ENCODE assay signal across 12 cellular contexts in the genomic region with DNA sequence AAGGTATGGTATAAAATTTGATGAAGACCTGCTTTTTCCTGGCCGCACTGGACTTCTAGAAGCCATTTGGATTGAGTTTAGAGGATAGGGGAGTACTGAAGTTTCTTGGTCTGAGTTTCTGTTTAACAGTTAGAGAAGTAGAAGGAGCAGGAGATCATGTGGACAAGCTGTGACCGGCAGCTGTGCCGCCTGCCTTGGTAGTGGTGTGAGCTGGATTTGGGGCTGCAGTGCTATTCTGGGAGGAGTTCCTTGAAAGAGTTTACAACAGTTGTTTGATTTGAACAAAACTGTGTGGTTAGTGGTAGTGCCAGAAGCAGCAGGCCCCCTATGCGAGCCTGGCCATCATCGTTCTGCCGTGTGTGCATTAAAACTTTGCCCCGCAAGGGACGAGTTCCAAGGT.
A peak's percentile ranks its signal among the peaks of the same experiment; 100 is the strongest.
DNase-seq lines count a peak whose midpoint lies in the region; ATAC-seq and TF ChIP-seq lines count a peak whose summit lies in the region.
"Had no signal": no experiment of that assay in that cellular context is flagged by ENCODE, and none has a peak within 500 bp of the region (broad histone marks: within the 10 kb centered on the region; RNA-seq: fewer than 3 reads in every experiment).

No MANE protein-coding gene starts in this region.

- CTCF ChIA-PET in IMR-90 (lab: Yijun Ruan, JAX), result interaction anchor here (0.6 kb wide), 1 partner anchor 368 kb away, joined by 6 read pairs; no protein-coding TSS in a partner anchor

- H3K9me1 ChIP-seq in IMR-90 (ENCODE audit: insufficient read depth, low read length), result 0 out of 2 replicates have a peak, but pooled peaks cover 4% of the 10 kb centered on the region

- no peak overlapping the region for H2BK120ac ChIP-seq in IMR-90 (ENCODE audit: low read depth, low read length)

- no peak overlapping the region for H2BK15ac ChIP-seq in IMR-90 (ENCODE audit: low read depth, low read length)

- in situ Hi-C loops in IMR-90 (cut with MboI; ENCODE audit: low sequenced_read_pairs), result no loop called here

- H4K91ac ChIP-seq in IMR-90 (ENCODE audit: insufficient read depth, low read depth, low read length), result no peak overlapping the region

- H3K14ac ChIP-seq in IMR-90 (replicated peaks; ENCODE audit: low read depth, low read length), result no peak overlapping the region

- H2BK20ac ChIP-seq in IMR-90 (ENCODE audit: low read depth, low read length), result no peak overlapping the region

- H3K4me1 ChIP-seq in IMR-90 (ENCODE audit: control insufficient read depth, insufficient read depth, low read length) (peaks cover 3% of the 10 kb centered on the region), tibial nerve (no peaks in the 10 kb centered on the region)
- H3K4me1 ChIP-seq: BE2C had no signal

- no peak overlapping the region for H3K4me3 ChIP-seq in IMR-90 (ENCODE audit: insufficient read depth, low read depth, low read length)
- no peak overlapping the region for H3K4me3 ChIP-seq in tibial nerve

- no peak overlapping the region for H3K18ac ChIP-seq in IMR-90 (ENCODE audit: low read depth, low read length)

- dilution Hi-C loops in IMR-90 (cut with HindIII; ENCODE audit: low sequenced_read_pairs, unreplicated experiment), result no loop called here

- no peak overlapping the region for H3K4ac ChIP-seq in IMR-90 (ENCODE audit: low read depth, low read length)

- H4K5ac ChIP-seq in IMR-90 (ENCODE audit: low read depth, low read length), result no peak overlapping the region

- H3K9ac ChIP-seq in IMR-90 (ENCODE audit: low read depth, low read length), result no peak overlapping the region

- H3K9me3 ChIP-seq in IMR-90 (ENCODE audit: control insufficient read depth, insufficient read depth, low read length) (no peaks in the 10 kb centered on the region), tibial nerve (peaks cover 0 to 26% (median 2%) of the 10 kb centered on the region in 4 donors)
- H3K9me3 ChIP-seq: BE2C had no signal

- H3K23ac ChIP-seq in IMR-90 (ENCODE audit: low read depth, low read length), result no peak overlapping the region

- no peak for DNase-seq in IMR-90
- peak; percentile 66 for DNase-seq in medulla oblongata (ENCODE audit: extremely low spot score)
- DNase-seq in pons (ENCODE audit: low spot score), result peak; percentile 76
- DNase-seq in GDM1 (lab: John Stamatoyannopoulos, UW), result no peak
- no peak for DNase-seq in tibial nerve (ENCODE audit: low spot score in 2 of 2)
- no peak for DNase-seq in T-helper 9 cell
- no peak for DNase-seq in NK-92 (lab: John Stamatoyannopoulos, UW; ENCODE audit: unreplicated experiment)
- DNase-seq: BE2C; CD4-positive, alpha-beta memory T cell; DMS79 had no signal

- WGBS in IMR-90 (ENCODE audit: extremely low coverage in 2 of 2, insufficient read length in 1 of 2), 2 experiments, result 90% methylated on average over 8 of the region's 8 CpGs; no CpG with 5 or more reads in 1 of the 2 experiments
- WGBS in tibial nerve, 2 donors, result 88 to 91% methylated on average over 8 of the region's 8 CpGs

- H3K27me3 ChIP-seq in IMR-90 (ENCODE audit: control insufficient read depth, insufficient read depth, low read length) (no peaks in the 10 kb centered on the region), tibial nerve (no peaks in the 10 kb centered on the region)
- H3K27me3 ChIP-seq: BE2C had no signal

- BruUV-seq in IMR-90 (replicated peaks; lab: Mats Ljungman, UMichigan), result no TSS peak

- no peak overlapping the region for H3K27ac ChIP-seq in IMR-90 (ENCODE audit: insufficient read depth, low read length)
- H3K27ac ChIP-seq in tibial nerve, result no peak overlapping the region
- H3K27ac ChIP-seq: C4-2B had no signal

- no peak overlapping the region for H4K8ac ChIP-seq in IMR-90 (ENCODE audit: low read depth in 2 of 2, low read length in 2 of 2)

- no peak for TF ChIP-seq RAD21 in IMR-90 (IDR thresholded peaks at IDR 0.05; ENCODE audit: low read length)

- H3K56ac ChIP-seq in IMR-90 (ENCODE audit: extremely low read depth, insufficient read depth, low read length), result no peak overlapping the region

- POLR2A ChIA-PET in IMR-90 (lab: Charles Lee; ENCODE audit: unreplicated experiment), result no interaction called here

- intact Hi-C loops in IMR-90 (cut with micrococcal nuclease), result no loop called here

- H3K36me3 ChIP-seq in IMR-90 (ENCODE audit: control insufficient read depth, insufficient read depth, low read length) (no peaks in the 10 kb centered on the region), tibial nerve (no peaks in the 10 kb centered on the region)
- H3K36me3 ChIP-seq: BE2C had no signal

- no peak for TF ChIP-seq CTCF in IMR-90 (conservative IDR thresholded peaks at IDR 0.05; ENCODE audit: low read depth, low read length)
- no peak for TF ChIP-seq CTCF in tibial nerve (IDR thresholded peaks at IDR 0.05)

- H2AFZ ChIP-seq in IMR-90 (replicated peaks; ENCODE audit: low read length, poor library complexity), result peak overlapping the region; percentile 23

- no peaks in the 10 kb centered on the region for H4K20me1 ChIP-seq in IMR-90 (ENCODE audit: insufficient read depth, low read length)

- peak overlapping the region; percentile 24; the same call in 1 of the 2 replicates for H2AK5ac ChIP-seq in IMR-90 (ENCODE audit: low read depth, low read length)

- no peak for TF ChIP-seq EP300 in tibial nerve (IDR thresholded peaks at IDR 0.05)

- H2AK9ac ChIP-seq in IMR-90 (replicated peaks; ENCODE audit: low read depth, low read length, poor library complexity), result no peak overlapping the region

- no peak overlapping the region for H3K4me2 ChIP-seq in IMR-90 (ENCODE audit: low read depth, low read length)

- peaks cover 0 to 4% of the 10 kb centered on the region in 2 experiments; a peak in 1 of 4 replicates for H3K79me1 ChIP-seq in IMR-90 (ENCODE audit: low read depth in 1 of 2, low read length in 2 of 2)

- ATAC-seq in IMR-90 (ENCODE audit: low read depth), result no peak
- ATAC-seq: HCT116 had no signal

- TF ChIP-seq POLR2A in IMR-90 (IDR thresholded peaks at IDR 0.05; ENCODE audit: low read depth, low read length) (no peak), tibial nerve (IDR thresholded peaks at IDR 0.05) (no peak)

- H2BK5ac ChIP-seq in IMR-90 (ENCODE audit: low read depth, low read length, poor library complexity, severe bottlenecking), result no peak overlapping the region

TF ChIP-seq in IMR-90, 13 proteins besides CTCF, POLR2A, EP300 and RAD21:
- TF ChIP-seq, protein P1, sequence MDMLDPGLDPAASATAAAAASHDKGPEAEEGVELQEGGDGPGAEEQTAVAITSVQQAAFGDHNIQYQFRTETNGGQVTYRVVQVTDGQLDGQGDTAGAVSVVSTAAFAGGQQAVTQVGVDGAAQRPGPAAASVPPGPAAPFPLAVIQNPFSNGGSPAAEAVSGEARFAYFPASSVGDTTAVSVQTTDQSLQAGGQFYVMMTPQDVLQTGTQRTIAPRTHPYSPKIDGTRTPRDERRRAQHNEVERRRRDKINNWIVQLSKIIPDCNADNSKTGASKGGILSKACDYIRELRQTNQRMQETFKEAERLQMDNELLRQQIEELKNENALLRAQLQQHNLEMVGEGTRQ (IDR thresholded peaks at IDR 0.05; ENCODE audit: low read depth, low read length), result no peak
- TF ChIP-seq CHD1 (IDR thresholded peaks at IDR 0.05; ENCODE audit: low read depth, low read length) (no peak), NFE2L2 (IDR thresholded peaks at IDR 0.05; ENCODE audit: low read depth, low read length) (no peak), BHLHE40 (IDR thresholded peaks at IDR 0.05; ENCODE audit: low read depth, low read length) (no peak), MXI1 (IDR thresholded peaks at IDR 0.05; ENCODE audit: borderline replicate concordance, low read depth, low read length) (no peak), MAFK (IDR thresholded peaks at IDR 0.05; ENCODE audit: low read depth, low read length) (no peak), RCOR1 (IDR thresholded peaks at IDR 0.05; ENCODE audit: insufficient replicate concordance, low read length) (no peak), SMC3 (IDR thresholded peaks at IDR 0.05; ENCODE audit: low read depth, low read length) (no peak), CEBPB (IDR thresholded peaks at IDR 0.05; ENCODE audit: low read depth, low read length) (no peak)
- TF ChIP-seq, protein P2, sequence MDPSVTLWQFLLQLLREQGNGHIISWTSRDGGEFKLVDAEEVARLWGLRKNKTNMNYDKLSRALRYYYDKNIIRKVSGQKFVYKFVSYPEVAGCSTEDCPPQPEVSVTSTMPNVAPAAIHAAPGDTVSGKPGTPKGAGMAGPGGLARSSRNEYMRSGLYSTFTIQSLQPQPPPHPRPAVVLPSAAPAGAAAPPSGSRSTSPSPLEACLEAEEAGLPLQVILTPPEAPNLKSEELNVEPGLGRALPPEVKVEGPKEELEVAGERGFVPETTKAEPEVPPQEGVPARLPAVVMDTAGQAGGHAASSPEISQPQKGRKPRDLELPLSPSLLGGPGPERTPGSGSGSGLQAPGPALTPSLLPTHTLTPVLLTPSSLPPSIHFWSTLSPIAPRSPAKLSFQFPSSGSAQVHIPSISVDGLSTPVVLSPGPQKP (IDR thresholded peaks at IDR 0.05; ENCODE audit: borderline replicate concordance, low read depth, low read length), result no peak

Comparison
In these comparisons a context has a peak if more than half of its experiments do, and no peak if none do; other contexts are left out.
1. DNase-seq: peak in medulla oblongata (single experiment) and pons (single experiment); none in IMR-90 (single experiment), GDM1 (single experiment), tibial nerve (0 of 2), T-helper 9 cell (single experiment) and NK-92 (single experiment).